Comparison of ENCODE assay signal across 19 cellular contexts in genomic region chr10:122632561-122632960, GRCh38.
DNase-seq lines count a peak whose midpoint lies in the region; ATAC-seq and TF ChIP-seq lines count a peak whose summit lies in the region.
"Had no signal": no experiment of that assay in that cellular context is flagged by ENCODE, and none has a peak within 500 bp of the region (broad histone marks: within the 10 kb centered on the region; RNA-seq: fewer than 3 reads in every experiment).

No MANE protein-coding gene starts in this region.

- ATAC-seq in GM21447 (IDR thresholded peaks at IDR 0.05; ENCODE audit: unreplicated experiment), result no peak

- no peaks in the 10 kb centered on the region for H3K4me1 Mint-ChIP-seq in endodermal cell
- H3K4me1 Mint-ChIP-seq: B cell; CD8-positive, alpha-beta memory T cell had no signal

- TF ChIP-seq CTCF in endodermal cell (conservative IDR thresholded peaks at IDR 0.05), result no peak
- TF ChIP-seq CTCF in spleen (IDR thresholded peaks at IDR 0.05 in 8 of 11, conservative IDR thresholded peaks at IDR 0.05 in 3 of 11), result no peak

- no peak overlapping the region for H3K4me3 Mint-ChIP-seq in endodermal cell
- H3K4me3 Mint-ChIP-seq: B cell; CD8-positive, alpha-beta memory T cell had no signal

- no peak overlapping the region for H3K27ac Mint-ChIP-seq in endodermal cell
- H3K27ac Mint-ChIP-seq: B cell; CD8-positive, alpha-beta memory T cell had no signal

- no peaks in the 10 kb centered on the region for H3K36me3 Mint-ChIP-seq in endodermal cell (ENCODE audit: low read depth)
- H3K36me3 Mint-ChIP-seq: CD8-positive, alpha-beta memory T cell had no signal

- intact Hi-C loops in spleen (cut with DNase I; ENCODE audit: low total_unique reads), result no loop called here

- no peaks in the 10 kb centered on the region for H3K36me3 ChIP-seq in endodermal cell (ENCODE audit: control insufficient read depth, insufficient read depth, low read length)
- H3K36me3 ChIP-seq in spleen, result no peaks in the 10 kb centered on the region

- peaks cover 14% of the 10 kb centered on the region for H3K27me3 Mint-ChIP-seq in endodermal cell (ENCODE audit: insufficient read depth)
- H3K27me3 Mint-ChIP-seq: B cell had no signal

- H3K9ac ChIP-seq in endodermal cell (ENCODE audit: extremely low read depth, low read length, poor library complexity, severe bottlenecking), result no peak overlapping the region

- DNase-seq in DMS 273 (lab: John Stamatoyannopoulos, UW; ENCODE audit: unreplicated experiment), result peak; percentile 8
- DNase-seq in DMS 273 treated with DMSO at 0.1 percent for 48 hours (lab: John Stamatoyannopoulos, UW), result no peak
- peak; percentile 26 for DNase-seq in endodermal cell
- DNase-seq in myocyte (ENCODE audit: low read depth), result peak; percentile 88
- DNase-seq in spleen, result peak; percentile 41
- DNase-seq in NCI-H524 (lab: John Stamatoyannopoulos, UW), result no peak
- no peak for DNase-seq in NCI-H2196 (lab: John Stamatoyannopoulos, UW; ENCODE audit: unreplicated experiment)
- DNase-seq: Calu3; CD8-positive, alpha-beta memory T cell; HCEC 1CT; IMR-90; KG1; MM.1S; NCI-H2029; NCI-H2227 treated with DMSO at 0.1 percent for 48 hours had no signal

- H3K27ac ChIP-seq in endodermal cell (ENCODE audit: low read depth, low read length) (no peak overlapping the region), spleen (no peak overlapping the region)
- H3K27ac ChIP-seq: 22Rv1, C4-2B had no signal

- H3K27me3 ChIP-seq in endodermal cell (ENCODE audit: control insufficient read depth, insufficient read depth, low read length, poor library complexity, severe bottlenecking) (no peaks in the 10 kb centered on the region), spleen (replicated peaks in 1 of 7) (peaks cover 0 to 3% (median 0%) of the 10 kb centered on the region in 7 donors)

- H3K4me3 ChIP-seq in endodermal cell (ENCODE audit: low read length), result no peak overlapping the region
- no peak overlapping the region for H3K4me3 ChIP-seq in spleen

- H3K9me3 ChIP-seq in endodermal cell (ENCODE audit: control insufficient read depth, low read length), result no peaks in the 10 kb centered on the region
- H3K9me3 ChIP-seq in spleen, result no peaks in the 10 kb centered on the region

- TF ChIP-seq POLR2A in spleen (IDR thresholded peaks at IDR 0.05), result no peak

- WGBS in endodermal cell (ENCODE audit: insufficient coverage in 1 of 2, insufficient read length in 1 of 2), 2 experiments, result 82 to 89% methylated on average over 3 of the region's 3 CpGs
- 44 to 67% (median 54%) methylated on average over 3 of the region's 3 CpGs for WGBS in spleen, 5 donors

- H3K4me1 ChIP-seq in endodermal cell (ENCODE audit: control insufficient read depth, insufficient read depth, low read length), result no peaks in the 10 kb centered on the region
- peaks cover 0 to 7% (median 0%) of the 10 kb centered on the region in 6 donors for H3K4me1 ChIP-seq in spleen

- no peaks in the 10 kb centered on the region for H3K9me3 Mint-ChIP-seq in endodermal cell
- H3K9me3 Mint-ChIP-seq: CD8-positive, alpha-beta memory T cell had no signal

Comparison
In these comparisons a context has a peak if more than half of its experiments do, and no peak if none do; other contexts are left out.
1. DNase-seq: peak in DMS 273 (single experiment), endodermal cell (single experiment), myocyte (single experiment) and spleen (single experiment); none in DMS 273 treated with DMSO at 0.1 percent for 48 hours (single experiment), NCI-H524 (0 of 2) and NCI-H2196 (single experiment).